8 cellular contexts compared by ENCODE assay signal in the genomic region with DNA sequence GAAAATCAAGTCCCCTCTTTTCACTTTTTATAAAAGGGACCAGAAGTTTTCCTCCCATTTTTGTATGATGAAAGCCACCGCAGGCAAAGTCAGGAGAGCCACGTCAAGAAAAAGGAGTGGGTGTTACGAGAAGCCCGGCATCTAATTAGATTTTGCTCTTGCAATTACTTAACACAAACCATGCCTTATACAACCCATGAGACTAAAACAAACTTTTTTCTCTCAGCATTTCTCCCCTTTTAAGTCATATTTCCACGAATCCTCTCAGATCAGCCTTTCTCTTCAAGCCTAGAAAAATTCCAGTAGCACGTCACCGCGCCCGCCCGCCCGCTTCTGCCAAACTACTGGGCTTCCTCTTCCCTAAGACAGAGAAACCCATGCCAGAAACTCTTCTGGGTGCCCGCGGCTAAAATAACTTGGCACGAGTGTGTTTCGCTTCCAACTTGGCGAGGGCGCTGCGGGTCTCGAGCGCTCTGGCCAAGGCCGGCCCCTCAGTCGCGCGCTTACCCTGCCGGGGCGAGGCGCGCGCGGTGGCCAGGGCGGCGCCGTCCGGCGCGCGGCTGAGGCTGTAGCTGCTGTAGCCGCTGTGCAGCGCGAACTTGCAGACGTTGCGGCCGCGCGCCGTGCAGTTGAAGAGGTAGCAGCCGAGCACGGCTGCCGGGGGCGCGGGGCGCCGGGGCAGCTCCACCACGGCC. TPM values are rescaled to one million over a fixed set of nuclear protein-coding genes. Genes with fewer than 3 reads are reported as not detected.
A peak's percentile ranks its signal among the peaks of the same experiment; 100 is the strongest.
DNase-seq lines count a peak whose midpoint lies in the region; ATAC-seq and TF ChIP-seq lines count a peak whose summit lies in the region.

No MANE protein-coding gene starts in this region.

- CTCF ChIA-PET in activated CD8-positive, alpha-beta T cell treated with anti-CD3 and anti-CD28 coated beads for 36 hours (lab: Charles Lee), result interaction anchor here (1.1 kb wide), 1 partner anchor 154 kb away, joined by 3 read pairs; no protein-coding TSS in a partner anchor

- H3K27ac Mint-ChIP-seq in activated CD8-positive, alpha-beta T cell treated with anti-CD3 and anti-CD28 coated beads for 36 hours, result peak overlapping the region; percentile 23
- peak overlapping the region; percentile 73 for H3K27ac Mint-ChIP-seq in stimulated activated naive CD8-positive, alpha-beta T cell treated with anti-CD3 and anti-CD28 coated beads, Interleukin-15, Interleukin-2, amounts not matched to agents 100 ng/mL and 50 ng/mL, for 24 hours

- POLR2A ChIA-PET in activated CD8-positive, alpha-beta T cell treated with anti-CD3 and anti-CD28 coated beads for 36 hours (lab: Charles Lee), result interaction anchor here (0.7 to 1.5 kb wide), 2 partner anchors 15 to 39 kb away, joined by 3 read pairs; no protein-coding TSS in a partner anchor

- peak; percentile 27 for ATAC-seq in HG02884 (IDR thresholded peaks at IDR 0.05; ENCODE audit: unreplicated experiment)
- peak; percentile 20 for ATAC-seq in activated CD8-positive, alpha-beta T cell treated with anti-CD3 and anti-CD28 coated beads for 36 hours

- H3K27ac ChIP-seq in epithelial cell of prostate (peak overlapping the region; percentile 92), mesodermal cell (ENCODE audit: low read depth, low read length, severe bottlenecking) (peak overlapping the region; percentile 57)

- H3K9me3 Mint-ChIP-seq in activated CD8-positive, alpha-beta T cell treated with anti-CD3 and anti-CD28 coated beads for 36 hours, result no peaks in the 10 kb centered on the region
- no peaks in the 10 kb centered on the region for H3K9me3 Mint-ChIP-seq in stimulated activated naive CD8-positive, alpha-beta T cell treated with anti-CD3 and anti-CD28 coated beads, Interleukin-15, Interleukin-2, amounts not matched to agents 100 ng/mL and 50 ng/mL, for 24 hours

- peak overlapping the region; percentile 77 for H3K4me3 Mint-ChIP-seq in activated CD8-positive, alpha-beta T cell treated with anti-CD3 and anti-CD28 coated beads for 36 hours
- H3K4me3 Mint-ChIP-seq in stimulated activated naive CD8-positive, alpha-beta T cell treated with anti-CD3 and anti-CD28 coated beads, Interleukin-15, Interleukin-2, amounts not matched to agents 100 ng/mL and 50 ng/mL, for 24 hours, result peak overlapping the region; percentile 84

- H3K36me3 Mint-ChIP-seq in activated CD8-positive, alpha-beta T cell treated with anti-CD3 and anti-CD28 coated beads for 36 hours (ENCODE audit: low read depth), result no peaks in the 10 kb centered on the region
- no peaks in the 10 kb centered on the region for H3K36me3 Mint-ChIP-seq in stimulated activated naive CD8-positive, alpha-beta T cell treated with anti-CD3 and anti-CD28 coated beads, Interleukin-15, Interleukin-2, amounts not matched to agents 100 ng/mL and 50 ng/mL, for 24 hours (ENCODE audit: low read depth)

- WGBS in mesodermal cell (ENCODE audit: insufficient coverage in 2 of 2), 2 experiments, result 5% methylated on average over 52 to 53 of the region's 54 CpGs

- H3K27me3 Mint-ChIP-seq in activated CD8-positive, alpha-beta T cell treated with anti-CD3 and anti-CD28 coated beads for 36 hours, result peaks cover 23% of the 10 kb centered on the region
- peaks cover 27% of the 10 kb centered on the region for H3K27me3 Mint-ChIP-seq in stimulated activated naive CD8-positive, alpha-beta T cell treated with anti-CD3 and anti-CD28 coated beads, Interleukin-15, Interleukin-2, amounts not matched to agents 100 ng/mL and 50 ng/mL, for 24 hours

- peaks cover 14% of the 10 kb centered on the region for H3K4me1 ChIP-seq in mesodermal cell (ENCODE audit: control insufficient read depth, insufficient read depth, low read length, poor library complexity, severe bottlenecking)

- peaks cover 7% of the 10 kb centered on the region for H3K4me1 Mint-ChIP-seq in activated CD8-positive, alpha-beta T cell treated with anti-CD3 and anti-CD28 coated beads for 36 hours (ENCODE audit: low read depth)
- peaks cover 5% of the 10 kb centered on the region for H3K4me1 Mint-ChIP-seq in stimulated activated naive CD8-positive, alpha-beta T cell treated with anti-CD3 and anti-CD28 coated beads, Interleukin-15, Interleukin-2, amounts not matched to agents 100 ng/mL and 50 ng/mL, for 24 hours (ENCODE audit: low read depth)

- peak; percentile 47 for DNase-seq in SIG-M5 treated with dmso at 0.1 percent for 504 hours (lab: John Stamatoyannopoulos, UW; ENCODE audit: unreplicated experiment)
- no peak for DNase-seq in SIG-M5 (lab: John Stamatoyannopoulos, UW)
- peak; percentile 30 for DNase-seq in NCI-H2171 treated with DMSO at 0.1 percent for 48 hours (lab: John Stamatoyannopoulos, UW)
- peak; percentile 48 for DNase-seq in activated CD8-positive, alpha-beta T cell treated with anti-CD3 and anti-CD28 coated beads for 36 hours
- DNase-seq in epithelial cell of prostate (ENCODE audit: low read depth, low spot score), result no peak

- H3K36me3 ChIP-seq in mesodermal cell (ENCODE audit: control insufficient read depth, insufficient read depth, low read length), result no peaks in the 10 kb centered on the region

- intact Hi-C loops in activated CD8-positive, alpha-beta T cell treated with anti-CD3 and anti-CD28 coated beads for 36 hours (cut with micrococcal nuclease), result no loop called here

- no peaks in the 10 kb centered on the region for H3K9me3 ChIP-seq in mesodermal cell (ENCODE audit: control insufficient read depth, low read length)

- peak overlapping the region; percentile 63 for H3K4me3 ChIP-seq in mesodermal cell (ENCODE audit: extremely low read depth, insufficient read depth, low read length, poor library complexity, severe bottlenecking)

- TF ChIP-seq CTCF in activated CD8-positive, alpha-beta T cell treated with anti-CD3 and anti-CD28 coated beads for 36 hours (IDR thresholded peaks at IDR 0.05), result no peak

RNA-seq across cellular contexts. Expression of gene LRP11, which starts 1.1 kb away (rescaled TPM):
- 1 to 10 TPM; 1.9 TPM for total RNA-seq in activated CD8-positive, alpha-beta T cell treated with anti-CD3 and anti-CD28 coated beads for 36 hours
- 51.1 TPM for polyA plus RNA-seq in mesodermal cell (2013, experiment 1 of 2)
- polyA plus RNA-seq in mesodermal cell (2013, experiment 2 of 2), result 64.7 TPM

RNA-seq across cellular contexts. Expression of gene RAET1E, which starts 34.9 kb away (rescaled TPM):
- not detected for total RNA-seq in activated CD8-positive, alpha-beta T cell treated with anti-CD3 and anti-CD28 coated beads for 36 hours
- polyA plus RNA-seq in mesodermal cell (2013, experiment 1 of 2), result not detected
- not detected for polyA plus RNA-seq in mesodermal cell (2013, experiment 2 of 2)

RNA-seq across cellular contexts. Expression of gene RAET1G, which starts 59.9 kb away (rescaled TPM):
- not detected for total RNA-seq in activated CD8-positive, alpha-beta T cell treated with anti-CD3 and anti-CD28 coated beads for 36 hours
- 0.44 TPM for polyA plus RNA-seq in mesodermal cell (2013, experiment 1 of 2)
- polyA plus RNA-seq in mesodermal cell (2013, experiment 2 of 2), result 0.51 TPM

Comparison
In these comparisons a context has a peak if more than half of its experiments do, and no peak if none do; other contexts are left out.
1. DNase-seq: peak in SIG-M5 treated with dmso at 0.1 percent for 504 hours (single experiment), NCI-H2171 treated with DMSO at 0.1 percent for 48 hours (single experiment) and activated CD8-positive, alpha-beta T cell treated with anti-CD3 and anti-CD28 coated beads for 36 hours (single experiment); none in SIG-M5 (single experiment) and epithelial cell of prostate (single experiment).